Comparison of ENCODE assay signal across 1 cellular context in the genomic region with DNA sequence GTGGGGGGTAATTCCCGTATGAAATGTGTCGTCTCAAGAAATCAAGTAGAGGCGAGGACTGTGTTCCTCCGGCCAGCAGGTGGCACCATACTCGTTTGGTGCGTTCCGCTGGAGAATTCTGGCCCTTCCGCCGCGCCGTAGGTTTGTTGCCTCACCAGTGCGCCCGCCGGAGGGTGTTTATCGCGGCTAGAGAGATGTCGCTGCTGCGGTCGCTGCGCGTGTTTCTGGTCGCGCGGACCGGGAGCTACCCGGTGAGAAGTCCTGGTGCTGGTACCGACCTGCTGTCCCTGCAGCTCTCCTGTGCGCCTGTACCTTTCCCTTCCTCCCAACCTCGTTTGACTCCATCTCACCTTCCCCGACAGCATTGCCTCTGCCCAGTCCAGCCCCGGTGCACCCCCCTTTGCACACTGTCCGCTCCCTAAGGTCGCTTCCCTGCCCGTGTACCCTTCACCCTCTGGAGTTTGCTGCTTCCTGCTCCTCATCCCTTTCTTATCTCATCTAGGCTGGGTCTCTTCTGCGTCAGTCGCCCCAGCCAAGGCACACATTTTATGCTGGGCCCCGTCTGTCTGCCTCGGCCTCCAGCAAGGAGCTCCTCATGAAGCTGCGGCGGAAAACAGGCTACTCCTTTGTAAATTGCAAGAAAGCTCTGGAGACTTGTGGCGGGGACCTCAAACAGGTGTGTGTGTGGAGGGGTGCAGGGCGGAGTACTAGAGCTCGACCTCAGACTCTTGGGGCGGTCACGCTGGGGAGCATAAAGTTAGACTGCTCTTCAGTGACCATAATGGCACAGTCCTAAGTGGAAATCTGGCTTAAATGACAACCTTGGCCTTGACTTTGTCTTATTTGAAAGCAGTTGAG.
TF ChIP-seq lines count a peak whose summit lies in the region.

Gene TSFM (plus strand): TSS at position 180 of the 858 bp plus-strand sequence. CDS start 15 bp downstream, at position 195.

TF ChIP-seq in K562, 482 proteins besides CTCF, POLR2A, EP300 and RAD21 (continued from another document and continues in another):
- TF ChIP-seq, protein P1, sequence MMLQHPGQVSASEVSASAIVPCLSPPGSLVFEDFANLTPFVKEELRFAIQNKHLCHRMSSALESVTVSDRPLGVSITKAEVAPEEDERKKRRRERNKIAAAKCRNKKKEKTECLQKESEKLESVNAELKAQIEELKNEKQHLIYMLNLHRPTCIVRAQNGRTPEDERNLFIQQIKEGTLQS (IDR thresholded peaks at IDR 0.05): peak; percentile 91
- TF ChIP-seq, protein P1 (CRISPR knock-in tag; conservative IDR thresholded peaks at IDR 0.05): peak; percentile 82; the same call in 1 of the 2 replicates
- TF ChIP-seq MNT (conservative IDR thresholded peaks at IDR 0.05): peak; percentile 93 to 98
- peak; percentile 82 for TF ChIP-seq JUN (IDR thresholded peaks at IDR 0.05; ENCODE audit: borderline replicate concordance, low read depth, low read length)
- TF ChIP-seq JUN (CRISPR knock-in tag; IDR thresholded peaks at IDR 0.05; ENCODE audit: borderline replicate concordance): 0 out of 2 replicates have a peak, but pooled peaks have one; percentile 39
- TF ChIP-seq ZNF175 (CRISPR knock-in tag; IDR thresholded peaks at IDR 0.05; ENCODE audit: low read depth): no peak
- TF ChIP-seq MEIS2 (IDR thresholded peaks at IDR 0.05; ENCODE audit: partially characterized antibody): no peak
- peak; percentile 90; the same call in 1 of the 2 replicates for TF ChIP-seq FOXP1 (CRISPR knock-in tag; IDR thresholded peaks at IDR 0.05)
- TF ChIP-seq CBX5 (IDR thresholded peaks at IDR 0.05; ENCODE audit: borderline replicate concordance, low read depth): no peak
- TF ChIP-seq, protein P2, sequence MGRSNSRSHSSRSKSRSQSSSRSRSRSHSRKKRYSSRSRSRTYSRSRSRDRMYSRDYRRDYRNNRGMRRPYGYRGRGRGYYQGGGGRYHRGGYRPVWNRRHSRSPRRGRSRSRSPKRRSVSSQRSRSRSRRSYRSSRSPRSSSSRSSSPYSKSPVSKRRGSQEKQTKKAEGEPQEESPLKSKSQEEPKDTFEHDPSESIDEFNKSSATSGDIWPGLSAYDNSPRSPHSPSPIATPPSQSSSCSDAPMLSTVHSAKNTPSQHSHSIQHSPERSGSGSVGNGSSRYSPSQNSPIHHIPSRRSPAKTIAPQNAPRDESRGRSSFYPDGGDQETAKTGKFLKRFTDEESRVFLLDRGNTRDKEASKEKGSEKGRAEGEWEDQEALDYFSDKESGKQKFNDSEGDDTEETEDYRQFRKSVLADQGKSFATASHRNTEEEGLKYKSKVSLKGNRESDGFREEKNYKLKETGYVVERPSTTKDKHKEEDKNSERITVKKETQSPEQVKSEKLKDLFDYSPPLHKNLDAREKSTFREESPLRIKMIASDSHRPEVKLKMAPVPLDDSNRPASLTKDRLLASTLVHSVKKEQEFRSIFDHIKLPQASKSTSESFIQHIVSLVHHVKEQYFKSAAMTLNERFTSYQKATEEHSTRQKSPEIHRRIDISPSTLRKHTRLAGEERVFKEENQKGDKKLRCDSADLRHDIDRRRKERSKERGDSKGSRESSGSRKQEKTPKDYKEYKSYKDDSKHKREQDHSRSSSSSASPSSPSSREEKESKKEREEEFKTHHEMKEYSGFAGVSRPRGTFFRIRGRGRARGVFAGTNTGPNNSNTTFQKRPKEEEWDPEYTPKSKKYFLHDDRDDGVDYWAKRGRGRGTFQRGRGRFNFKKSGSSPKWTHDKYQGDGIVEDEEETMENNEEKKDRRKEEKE (IDR thresholded peaks at IDR 0.05; ENCODE audit: borderline replicate concordance in 1 of 2, control insufficient read depth in 1 of 2, low read depth in 2 of 2, low read length in 1 of 2): peak in 1 of 2 experiments; percentile 91; a peak in 1 of 4 replicates
- no peak for TF ChIP-seq HMG20A (CRISPR knock-in tag; conservative IDR thresholded peaks at IDR 0.05)
- TF ChIP-seq UBTF (IDR thresholded peaks at IDR 0.05; ENCODE audit: borderline replicate concordance in 1 of 2, low read depth in 2 of 2, low read length in 2 of 2): peak in 1 of 2 experiments; percentile 35; a peak in 1 of 4 replicates
- TF ChIP-seq ZSCAN29 (IDR thresholded peaks at IDR 0.05): no peak
- TF ChIP-seq ELF2 (CRISPR knock-in tag; IDR thresholded peaks at IDR 0.05): peak; percentile 55; the same call in 1 of the 2 replicates
- no peak for TF ChIP-seq ZBTB8A (IDR thresholded peaks at IDR 0.05; ENCODE audit: partially characterized antibody)
- TF ChIP-seq EZH2 (IDR thresholded peaks at IDR 0.05; ENCODE audit: borderline replicate concordance, low read depth, low read length): no peak
- TF ChIP-seq HDAC1 (IDR thresholded peaks at IDR 0.05): peak in 1 of 2 experiments; percentile 99; a peak in 2 of 4 replicates
- TF ChIP-seq, protein P3, sequence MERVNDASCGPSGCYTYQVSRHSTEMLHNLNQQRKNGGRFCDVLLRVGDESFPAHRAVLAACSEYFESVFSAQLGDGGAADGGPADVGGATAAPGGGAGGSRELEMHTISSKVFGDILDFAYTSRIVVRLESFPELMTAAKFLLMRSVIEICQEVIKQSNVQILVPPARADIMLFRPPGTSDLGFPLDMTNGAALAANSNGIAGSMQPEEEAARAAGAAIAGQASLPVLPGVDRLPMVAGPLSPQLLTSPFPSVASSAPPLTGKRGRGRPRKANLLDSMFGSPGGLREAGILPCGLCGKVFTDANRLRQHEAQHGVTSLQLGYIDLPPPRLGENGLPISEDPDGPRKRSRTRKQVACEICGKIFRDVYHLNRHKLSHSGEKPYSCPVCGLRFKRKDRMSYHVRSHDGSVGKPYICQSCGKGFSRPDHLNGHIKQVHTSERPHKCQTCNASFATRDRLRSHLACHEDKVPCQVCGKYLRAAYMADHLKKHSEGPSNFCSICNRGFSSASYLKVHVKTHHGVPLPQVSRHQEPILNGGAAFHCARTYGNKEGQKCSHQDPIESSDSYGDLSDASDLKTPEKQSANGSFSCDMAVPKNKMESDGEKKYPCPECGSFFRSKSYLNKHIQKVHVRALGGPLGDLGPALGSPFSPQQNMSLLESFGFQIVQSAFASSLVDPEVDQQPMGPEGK (CRISPR knock-in tag; IDR thresholded peaks at IDR 0.05; ENCODE audit: borderline replicate concordance): no peak
- peak; percentile 70 to 93 for TF ChIP-seq MAZ (CRISPR knock-in tag; conservative IDR thresholded peaks at IDR 0.05 in 1 of 2, IDR thresholded peaks at IDR 0.05 in 1 of 2)
- no peak for TF ChIP-seq RBM25 (IDR thresholded peaks at IDR 0.05; ENCODE audit: low read depth, low read length, severe bottlenecking)
- TF ChIP-seq, protein P4, sequence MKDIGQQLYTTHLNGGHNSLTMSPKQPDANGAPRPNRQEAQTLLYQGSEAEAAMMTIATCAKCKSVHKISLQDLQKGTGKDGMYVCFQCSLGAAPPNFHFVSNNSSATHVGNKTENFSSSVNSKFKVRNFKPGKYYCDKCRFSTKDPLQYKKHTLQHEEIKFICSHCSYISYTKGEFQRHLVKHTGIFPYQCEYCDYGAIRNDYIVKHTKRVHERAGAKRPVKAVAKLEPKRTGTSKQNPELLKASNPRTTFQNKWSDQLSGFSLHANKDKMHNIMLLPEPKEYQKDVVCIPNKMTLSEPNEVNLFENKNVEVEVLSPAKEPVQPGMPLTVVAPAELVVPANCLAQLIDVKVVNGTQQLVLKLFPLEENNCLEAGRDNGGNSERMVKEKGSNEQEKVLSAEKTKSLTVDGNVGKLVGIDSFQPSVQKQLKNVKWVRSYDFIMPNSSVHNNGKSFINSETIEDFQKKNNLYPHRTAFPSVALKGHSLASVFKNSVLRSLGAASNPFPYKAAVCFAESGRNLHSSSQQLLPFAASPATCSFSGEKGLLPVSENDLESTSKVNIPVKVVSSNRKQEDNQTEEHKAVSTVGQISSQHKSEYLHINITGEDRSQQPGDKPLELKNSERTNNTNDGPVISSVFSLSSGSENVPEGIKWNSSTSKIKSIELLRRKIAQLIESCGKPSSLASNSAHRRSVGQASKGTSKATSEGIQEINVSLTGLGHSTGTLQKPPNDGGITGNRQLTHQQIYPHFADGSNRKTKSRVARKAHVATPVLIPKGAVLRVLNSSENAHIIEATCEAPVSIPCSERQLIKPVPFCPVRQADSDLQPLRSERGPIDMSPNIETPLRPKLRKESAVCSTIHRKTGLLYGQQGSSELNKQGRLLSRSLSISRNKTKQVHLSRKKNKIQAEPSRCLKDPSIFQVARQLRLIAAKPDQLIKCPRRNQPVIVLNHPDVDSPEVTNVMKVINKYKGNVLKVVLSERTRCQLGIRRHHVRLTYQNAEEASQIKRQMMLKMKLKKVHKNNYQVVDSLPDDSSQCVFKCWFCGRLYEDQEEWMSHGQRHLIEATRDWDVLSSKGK (CRISPR knock-in tag; IDR thresholded peaks at IDR 0.05): no peak
- no peak for TF ChIP-seq OTX1 (CRISPR knock-in tag; IDR thresholded peaks at IDR 0.05)
- no peak for TF ChIP-seq NFIX (CRISPR knock-in tag; IDR thresholded peaks at IDR 0.05; ENCODE audit: low read depth)
- peak; percentile 46 to 88; a peak in 2 of 4 replicates for TF ChIP-seq TEAD1 (CRISPR knock-in tag; IDR thresholded peaks at IDR 0.05)
- no peak for TF ChIP-seq HMG20B (CRISPR knock-in tag; IDR thresholded peaks at IDR 0.05)
- no peak for TF ChIP-seq RHOXF2B (CRISPR knock-in tag; conservative IDR thresholded peaks at IDR 0.05)
- no peak for TF ChIP-seq SETDB1 (IDR thresholded peaks at IDR 0.05; ENCODE audit: low read length)
- 0 out of 2 replicates have a peak, but pooled peaks have one; percentile 32 for TF ChIP-seq ZNF584 (CRISPR knock-in tag; IDR thresholded peaks at IDR 0.05; ENCODE audit: low read depth)
- TF ChIP-seq GABPA (tag; conservative IDR thresholded peaks at IDR 0.05; ENCODE audit: low read depth): peak; percentile 75
- peak in 1 of 2 experiments; percentile 67; a peak in 1 of 4 replicates for TF ChIP-seq ARNT (IDR thresholded peaks at IDR 0.05)
- peak; percentile 65 for TF ChIP-seq TAF9B (IDR thresholded peaks at IDR 0.05; ENCODE audit: partially characterized antibody)
- no peak for TF ChIP-seq BRF2 (IDR thresholded peaks at IDR 0.05; ENCODE audit: borderline replicate concordance, insufficient read depth, insufficient read length)
- TF ChIP-seq GTF2F1 (IDR thresholded peaks at IDR 0.05; ENCODE audit: low read depth, low read length): 0 out of 2 replicates have a peak, but pooled peaks have one; percentile 76
- TF ChIP-seq HNRNPH1 (optimal IDR thresholded peaks at IDR 0.05; ENCODE audit: low read depth, low read length): no peak
- no peak for TF ChIP-seq ZNF217 (CRISPR knock-in tag; IDR thresholded peaks at IDR 0.05)
